ENCODE assay signal across 1 cellular context in the genomic region with DNA sequence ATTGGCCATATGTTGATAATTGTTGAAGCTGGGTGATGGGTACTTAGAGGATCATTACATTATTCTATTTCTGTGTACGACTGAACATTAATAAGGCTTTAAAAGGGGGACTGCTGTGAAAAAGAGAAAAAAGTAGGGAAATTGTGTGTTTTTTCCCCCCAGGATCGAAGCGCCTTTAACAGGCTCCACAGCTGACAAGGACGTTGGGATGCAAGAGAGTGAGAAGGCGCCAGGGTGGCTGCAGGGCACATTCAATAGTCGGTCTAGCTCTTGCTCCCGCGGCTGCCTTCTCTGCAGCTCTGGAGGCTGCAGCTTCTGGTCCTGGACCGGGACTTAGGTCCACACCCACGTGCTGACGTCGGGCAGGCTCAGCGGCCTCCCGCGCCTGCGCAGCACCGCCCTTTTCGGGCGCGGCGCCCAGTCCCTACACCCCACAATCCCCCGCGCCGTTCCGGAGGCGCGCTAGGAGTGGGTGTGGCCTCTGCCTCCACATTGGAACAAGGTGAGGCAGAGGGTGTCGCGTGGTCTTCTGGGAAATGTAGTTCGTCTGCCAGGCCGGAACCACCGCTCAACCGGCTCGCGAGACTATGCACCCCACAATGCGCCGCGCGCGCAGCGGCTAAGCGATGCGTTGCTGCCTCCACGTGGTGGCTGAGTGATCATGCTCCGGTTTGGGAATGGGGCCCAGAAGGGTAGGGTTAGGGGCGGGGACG.
TF ChIP-seq lines count a peak whose summit lies in the region.

No MANE protein-coding gene starts in this region.

TF ChIP-seq in GM12878, 131 proteins besides CTCF, POLR2A, EP300 and RAD21 (continued from another document and continues in another):
- TF ChIP-seq PML (IDR thresholded peaks at IDR 0.05; ENCODE audit: low read length): peak; percentile 89
- TF ChIP-seq TARDBP (IDR thresholded peaks at IDR 0.05; ENCODE audit: borderline replicate concordance): peak; percentile 87; the same call in 1 of the 2 replicates
- no peak for TF ChIP-seq ASH2L (IDR thresholded peaks at IDR 0.05; ENCODE audit: borderline replicate concordance, low read depth)
- peak; percentile 50 for TF ChIP-seq SREBF1 (IDR thresholded peaks at IDR 0.05; ENCODE audit: low read length)
- TF ChIP-seq SP1 (IDR thresholded peaks at IDR 0.05; ENCODE audit: low read depth, low read length): peak; percentile 79
- TF ChIP-seq, protein P1, sequence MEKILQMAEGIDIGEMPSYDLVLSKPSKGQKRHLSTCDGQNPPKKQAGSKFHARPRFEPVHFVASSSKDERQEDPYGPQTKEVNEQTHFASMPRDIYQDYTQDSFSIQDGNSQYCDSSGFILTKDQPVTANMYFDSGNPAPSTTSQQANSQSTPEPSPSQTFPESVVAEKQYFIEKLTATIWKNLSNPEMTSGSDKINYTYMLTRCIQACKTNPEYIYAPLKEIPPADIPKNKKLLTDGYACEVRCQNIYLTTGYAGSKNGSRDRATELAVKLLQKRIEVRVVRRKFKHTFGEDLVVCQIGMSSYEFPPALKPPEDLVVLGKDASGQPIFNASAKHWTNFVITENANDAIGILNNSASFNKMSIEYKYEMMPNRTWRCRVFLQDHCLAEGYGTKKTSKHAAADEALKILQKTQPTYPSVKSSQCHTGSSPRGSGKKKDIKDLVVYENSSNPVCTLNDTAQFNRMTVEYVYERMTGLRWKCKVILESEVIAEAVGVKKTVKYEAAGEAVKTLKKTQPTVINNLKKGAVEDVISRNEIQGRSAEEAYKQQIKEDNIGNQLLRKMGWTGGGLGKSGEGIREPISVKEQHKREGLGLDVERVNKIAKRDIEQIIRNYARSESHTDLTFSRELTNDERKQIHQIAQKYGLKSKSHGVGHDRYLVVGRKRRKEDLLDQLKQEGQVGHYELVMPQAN (conservative IDR thresholded peaks at IDR 0.05): no peak
- peak; percentile 83 for TF ChIP-seq YY1 (IDR thresholded peaks at IDR 0.05; ENCODE audit: low read depth, low read length)
- TF ChIP-seq, protein P2, sequence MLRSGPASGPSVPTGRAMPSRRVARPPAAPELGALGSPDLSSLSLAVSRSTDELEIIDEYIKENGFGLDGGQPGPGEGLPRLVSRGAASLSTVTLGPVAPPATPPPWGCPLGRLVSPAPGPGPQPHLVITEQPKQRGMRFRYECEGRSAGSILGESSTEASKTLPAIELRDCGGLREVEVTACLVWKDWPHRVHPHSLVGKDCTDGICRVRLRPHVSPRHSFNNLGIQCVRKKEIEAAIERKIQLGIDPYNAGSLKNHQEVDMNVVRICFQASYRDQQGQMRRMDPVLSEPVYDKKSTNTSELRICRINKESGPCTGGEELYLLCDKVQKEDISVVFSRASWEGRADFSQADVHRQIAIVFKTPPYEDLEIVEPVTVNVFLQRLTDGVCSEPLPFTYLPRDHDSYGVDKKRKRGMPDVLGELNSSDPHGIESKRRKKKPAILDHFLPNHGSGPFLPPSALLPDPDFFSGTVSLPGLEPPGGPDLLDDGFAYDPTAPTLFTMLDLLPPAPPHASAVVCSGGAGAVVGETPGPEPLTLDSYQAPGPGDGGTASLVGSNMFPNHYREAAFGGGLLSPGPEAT (IDR thresholded peaks at IDR 0.05; ENCODE audit: low read depth): no peak
- no peak for TF ChIP-seq ZSCAN29 (IDR thresholded peaks at IDR 0.05)
- TF ChIP-seq, protein P3, sequence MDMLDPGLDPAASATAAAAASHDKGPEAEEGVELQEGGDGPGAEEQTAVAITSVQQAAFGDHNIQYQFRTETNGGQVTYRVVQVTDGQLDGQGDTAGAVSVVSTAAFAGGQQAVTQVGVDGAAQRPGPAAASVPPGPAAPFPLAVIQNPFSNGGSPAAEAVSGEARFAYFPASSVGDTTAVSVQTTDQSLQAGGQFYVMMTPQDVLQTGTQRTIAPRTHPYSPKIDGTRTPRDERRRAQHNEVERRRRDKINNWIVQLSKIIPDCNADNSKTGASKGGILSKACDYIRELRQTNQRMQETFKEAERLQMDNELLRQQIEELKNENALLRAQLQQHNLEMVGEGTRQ (IDR thresholded peaks at IDR 0.05; ENCODE audit: borderline replicate concordance, low read depth, low read length): peak; percentile 53; the same call in 1 of the 2 replicates
- TF ChIP-seq RUNX3 (IDR thresholded peaks at IDR 0.05; ENCODE audit: low read length): peak; percentile 56
- TF ChIP-seq RFX5 (IDR thresholded peaks at IDR 0.05; ENCODE audit: low read depth, low read length): peak; percentile 56; the same call in 1 of the 2 replicates
- no peak for TF ChIP-seq MTA2 (IDR thresholded peaks at IDR 0.05; ENCODE audit: low read depth)
- TF ChIP-seq, protein P4, sequence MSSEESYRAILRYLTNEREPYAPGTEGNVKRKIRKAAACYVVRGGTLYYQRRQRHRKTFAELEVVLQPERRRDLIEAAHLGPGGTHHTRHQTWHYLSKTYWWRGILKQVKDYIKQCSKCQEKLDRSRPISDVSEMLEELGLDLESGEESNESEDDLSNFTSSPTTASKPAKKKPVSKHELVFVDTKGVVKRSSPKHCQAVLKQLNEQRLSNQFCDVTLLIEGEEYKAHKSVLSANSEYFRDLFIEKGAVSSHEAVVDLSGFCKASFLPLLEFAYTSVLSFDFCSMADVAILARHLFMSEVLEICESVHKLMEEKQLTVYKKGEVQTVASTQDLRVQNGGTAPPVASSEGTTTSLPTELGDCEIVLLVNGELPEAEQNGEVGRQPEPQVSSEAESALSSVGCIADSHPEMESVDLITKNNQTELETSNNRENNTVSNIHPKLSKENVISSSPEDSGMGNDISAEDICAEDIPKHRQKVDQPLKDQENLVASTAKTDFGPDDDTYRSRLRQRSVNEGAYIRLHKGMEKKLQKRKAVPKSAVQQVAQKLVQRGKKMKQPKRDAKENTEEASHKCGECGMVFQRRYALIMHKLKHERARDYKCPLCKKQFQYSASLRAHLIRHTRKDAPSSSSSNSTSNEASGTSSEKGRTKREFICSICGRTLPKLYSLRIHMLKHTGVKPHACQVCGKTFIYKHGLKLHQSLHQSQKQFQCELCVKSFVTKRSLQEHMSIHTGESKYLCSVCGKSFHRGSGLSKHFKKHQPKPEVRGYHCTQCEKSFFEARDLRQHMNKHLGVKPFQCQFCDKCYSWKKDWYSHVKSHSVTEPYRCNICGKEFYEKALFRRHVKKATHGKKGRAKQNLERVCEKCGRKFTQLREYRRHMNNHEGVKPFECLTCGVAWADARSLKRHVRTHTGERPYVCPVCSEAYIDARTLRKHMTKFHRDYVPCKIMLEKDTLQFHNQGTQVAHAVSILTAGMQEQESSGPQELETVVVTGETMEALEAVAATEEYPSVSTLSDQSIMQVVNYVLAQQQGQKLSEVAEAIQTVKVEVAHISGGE (CRISPR knock-in tag; IDR thresholded peaks at IDR 0.05): no peak
- TF ChIP-seq TCF3 (IDR thresholded peaks at IDR 0.05; ENCODE audit: borderline replicate concordance, insufficient read depth, low read depth, low read length): peak; percentile 58; the same call in 1 of the 2 replicates
- TF ChIP-seq, protein P5, sequence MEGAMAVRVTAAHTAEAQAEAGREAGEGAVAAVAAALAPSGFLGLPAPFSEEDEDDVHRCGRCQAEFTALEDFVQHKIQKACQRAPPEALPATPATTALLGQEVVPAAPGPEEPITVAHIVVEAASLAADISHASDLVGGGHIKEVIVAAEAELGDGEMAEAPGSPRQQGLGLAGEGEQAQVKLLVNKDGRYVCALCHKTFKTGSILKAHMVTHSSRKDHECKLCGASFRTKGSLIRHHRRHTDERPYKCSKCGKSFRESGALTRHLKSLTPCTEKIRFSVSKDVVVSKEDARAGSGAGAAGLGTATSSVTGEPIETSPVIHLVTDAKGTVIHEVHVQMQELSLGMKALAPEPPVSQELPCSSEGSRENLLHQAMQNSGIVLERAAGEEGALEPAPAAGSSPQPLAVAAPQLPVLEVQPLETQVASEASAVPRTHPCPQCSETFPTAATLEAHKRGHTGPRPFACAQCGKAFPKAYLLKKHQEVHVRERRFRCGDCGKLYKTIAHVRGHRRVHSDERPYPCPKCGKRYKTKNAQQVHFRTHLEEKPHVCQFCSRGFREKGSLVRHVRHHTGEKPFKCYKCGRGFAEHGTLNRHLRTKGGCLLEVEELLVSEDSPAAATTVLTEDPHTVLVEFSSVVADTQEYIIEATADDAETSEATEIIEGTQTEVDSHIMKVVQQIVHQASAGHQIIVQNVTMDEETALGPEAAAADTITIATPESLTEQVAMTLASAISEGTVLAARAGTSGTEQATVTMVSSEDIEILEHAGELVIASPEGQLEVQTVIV (IDR thresholded peaks at IDR 0.05; ENCODE audit: borderline replicate concordance, partially characterized antibody): no peak
- no peak for TF ChIP-seq BACH1 (IDR thresholded peaks at IDR 0.05; ENCODE audit: borderline replicate concordance)
- TF ChIP-seq CHD4 (IDR thresholded peaks at IDR 0.05): no peak
- TF ChIP-seq, protein P6, sequence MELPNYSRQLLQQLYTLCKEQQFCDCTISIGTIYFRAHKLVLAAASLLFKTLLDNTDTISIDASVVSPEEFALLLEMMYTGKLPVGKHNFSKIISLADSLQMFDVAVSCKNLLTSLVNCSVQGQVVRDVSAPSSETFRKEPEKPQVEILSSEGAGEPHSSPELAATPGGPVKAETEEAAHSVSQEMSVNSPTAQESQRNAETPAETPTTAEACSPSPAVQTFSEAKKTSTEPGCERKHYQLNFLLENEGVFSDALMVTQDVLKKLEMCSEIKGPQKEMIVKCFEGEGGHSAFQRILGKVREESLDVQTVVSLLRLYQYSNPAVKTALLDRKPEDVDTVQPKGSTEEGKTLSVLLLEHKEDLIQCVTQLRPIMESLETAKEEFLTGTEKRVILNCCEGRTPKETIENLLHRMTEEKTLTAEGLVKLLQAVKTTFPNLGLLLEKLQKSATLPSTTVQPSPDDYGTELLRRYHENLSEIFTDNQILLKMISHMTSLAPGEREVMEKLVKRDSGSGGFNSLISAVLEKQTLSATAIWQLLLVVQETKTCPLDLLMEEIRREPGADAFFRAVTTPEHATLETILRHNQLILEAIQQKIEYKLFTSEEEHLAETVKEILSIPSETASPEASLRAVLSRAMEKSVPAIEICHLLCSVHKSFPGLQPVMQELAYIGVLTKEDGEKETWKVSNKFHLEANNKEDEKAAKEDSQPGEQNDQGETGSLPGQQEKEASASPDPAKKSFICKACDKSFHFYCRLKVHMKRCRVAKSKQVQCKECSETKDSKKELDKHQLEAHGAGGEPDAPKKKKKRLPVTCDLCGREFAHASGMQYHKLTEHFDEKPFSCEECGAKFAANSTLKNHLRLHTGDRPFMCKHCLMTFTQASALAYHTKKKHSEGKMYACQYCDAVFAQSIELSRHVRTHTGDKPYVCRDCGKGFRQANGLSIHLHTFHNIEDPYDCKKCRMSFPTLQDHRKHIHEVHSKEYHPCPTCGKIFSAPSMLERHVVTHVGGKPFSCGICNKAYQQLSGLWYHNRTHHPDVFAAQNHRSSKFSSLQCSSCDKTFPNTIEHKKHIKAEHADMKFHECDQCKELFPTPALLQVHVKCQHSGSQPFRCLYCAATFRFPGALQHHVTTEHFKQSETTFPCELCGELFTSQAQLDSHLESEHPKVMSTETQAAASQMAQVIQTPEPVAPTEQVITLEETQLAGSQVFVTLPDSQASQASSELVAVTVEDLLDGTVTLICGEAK (IDR thresholded peaks at IDR 0.05; ENCODE audit: borderline replicate concordance): peak; percentile 72; the same call in 1 of the 2 replicates
- TF ChIP-seq, protein P7, sequence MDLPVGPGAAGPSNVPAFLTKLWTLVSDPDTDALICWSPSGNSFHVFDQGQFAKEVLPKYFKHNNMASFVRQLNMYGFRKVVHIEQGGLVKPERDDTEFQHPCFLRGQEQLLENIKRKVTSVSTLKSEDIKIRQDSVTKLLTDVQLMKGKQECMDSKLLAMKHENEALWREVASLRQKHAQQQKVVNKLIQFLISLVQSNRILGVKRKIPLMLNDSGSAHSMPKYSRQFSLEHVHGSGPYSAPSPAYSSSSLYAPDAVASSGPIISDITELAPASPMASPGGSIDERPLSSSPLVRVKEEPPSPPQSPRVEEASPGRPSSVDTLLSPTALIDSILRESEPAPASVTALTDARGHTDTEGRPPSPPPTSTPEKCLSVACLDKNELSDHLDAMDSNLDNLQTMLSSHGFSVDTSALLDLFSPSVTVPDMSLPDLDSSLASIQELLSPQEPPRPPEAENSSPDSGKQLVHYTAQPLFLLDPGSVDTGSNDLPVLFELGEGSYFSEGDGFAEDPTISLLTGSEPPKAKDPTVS (IDR thresholded peaks at IDR 0.05; ENCODE audit: low read depth, low read length): 0 out of 2 replicates have a peak, but pooled peaks have one; percentile 52
- no peak for TF ChIP-seq KDM1A (IDR thresholded peaks at IDR 0.05; ENCODE audit: borderline replicate concordance)
- TF ChIP-seq HCFC1 (IDR thresholded peaks at IDR 0.05; ENCODE audit: low read length): peak; percentile 96
- no peak for TF ChIP-seq CEBPB (IDR thresholded peaks at IDR 0.05; ENCODE audit: borderline replicate concordance in 1 of 2, low read depth in 2 of 2, low read length in 2 of 2)
- no peak for TF ChIP-seq ATF7 (IDR thresholded peaks at IDR 0.05; ENCODE audit: low read depth)
- TF ChIP-seq CBFB (IDR thresholded peaks at IDR 0.05; ENCODE audit: low read depth): peak; percentile 14
- 0 out of 2 replicates have a peak, but pooled peaks have one; percentile 11 for TF ChIP-seq DPF2 (IDR thresholded peaks at IDR 0.05)
- no peak for TF ChIP-seq YBX1 (IDR thresholded peaks at IDR 0.05)
- TF ChIP-seq ZNF24 (IDR thresholded peaks at IDR 0.05): no peak
- TF ChIP-seq EED (IDR thresholded peaks at IDR 0.05; ENCODE audit: low read depth): no peak
- no peak for TF ChIP-seq ZNF622 (IDR thresholded peaks at IDR 0.05)
- peak; percentile 98 for TF ChIP-seq NRF1 (conservative IDR thresholded peaks at IDR 0.05; ENCODE audit: low read depth, low read length)
- TF ChIP-seq, protein P8, sequence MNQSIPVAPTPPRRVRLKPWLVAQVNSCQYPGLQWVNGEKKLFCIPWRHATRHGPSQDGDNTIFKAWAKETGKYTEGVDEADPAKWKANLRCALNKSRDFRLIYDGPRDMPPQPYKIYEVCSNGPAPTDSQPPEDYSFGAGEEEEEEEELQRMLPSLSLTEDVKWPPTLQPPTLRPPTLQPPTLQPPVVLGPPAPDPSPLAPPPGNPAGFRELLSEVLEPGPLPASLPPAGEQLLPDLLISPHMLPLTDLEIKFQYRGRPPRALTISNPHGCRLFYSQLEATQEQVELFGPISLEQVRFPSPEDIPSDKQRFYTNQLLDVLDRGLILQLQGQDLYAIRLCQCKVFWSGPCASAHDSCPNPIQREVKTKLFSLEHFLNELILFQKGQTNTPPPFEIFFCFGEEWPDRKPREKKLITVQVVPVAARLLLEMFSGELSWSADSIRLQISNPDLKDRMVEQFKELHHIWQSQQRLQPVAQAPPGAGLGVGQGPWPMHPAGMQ (IDR thresholded peaks at IDR 0.05; ENCODE audit: borderline replicate concordance): no peak
- TF ChIP-seq, protein P9, sequence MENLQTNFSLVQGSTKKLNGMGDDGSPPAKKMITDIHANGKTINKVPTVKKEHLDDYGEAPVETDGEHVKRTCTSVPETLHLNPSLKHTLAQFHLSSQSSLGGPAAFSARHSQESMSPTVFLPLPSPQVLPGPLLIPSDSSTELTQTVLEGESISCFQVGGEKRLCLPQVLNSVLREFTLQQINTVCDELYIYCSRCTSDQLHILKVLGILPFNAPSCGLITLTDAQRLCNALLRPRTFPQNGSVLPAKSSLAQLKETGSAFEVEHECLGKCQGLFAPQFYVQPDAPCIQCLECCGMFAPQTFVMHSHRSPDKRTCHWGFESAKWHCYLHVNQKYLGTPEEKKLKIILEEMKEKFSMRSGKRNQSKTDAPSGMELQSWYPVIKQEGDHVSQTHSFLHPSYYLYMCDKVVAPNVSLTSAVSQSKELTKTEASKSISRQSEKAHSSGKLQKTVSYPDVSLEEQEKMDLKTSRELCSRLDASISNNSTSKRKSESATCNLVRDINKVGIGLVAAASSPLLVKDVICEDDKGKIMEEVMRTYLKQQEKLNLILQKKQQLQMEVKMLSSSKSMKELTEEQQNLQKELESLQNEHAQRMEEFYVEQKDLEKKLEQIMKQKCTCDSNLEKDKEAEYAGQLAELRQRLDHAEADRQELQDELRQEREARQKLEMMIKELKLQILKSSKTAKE (IDR thresholded peaks at IDR 0.05; ENCODE audit: low read depth, poor library complexity, severe bottlenecking): no peak
- no peak for TF ChIP-seq EZH2 (IDR thresholded peaks at IDR 0.05; ENCODE audit: borderline replicate concordance, control insufficient read depth, low read depth, low read length)
